16 cellular contexts compared by ENCODE assay signal in the genomic region with DNA sequence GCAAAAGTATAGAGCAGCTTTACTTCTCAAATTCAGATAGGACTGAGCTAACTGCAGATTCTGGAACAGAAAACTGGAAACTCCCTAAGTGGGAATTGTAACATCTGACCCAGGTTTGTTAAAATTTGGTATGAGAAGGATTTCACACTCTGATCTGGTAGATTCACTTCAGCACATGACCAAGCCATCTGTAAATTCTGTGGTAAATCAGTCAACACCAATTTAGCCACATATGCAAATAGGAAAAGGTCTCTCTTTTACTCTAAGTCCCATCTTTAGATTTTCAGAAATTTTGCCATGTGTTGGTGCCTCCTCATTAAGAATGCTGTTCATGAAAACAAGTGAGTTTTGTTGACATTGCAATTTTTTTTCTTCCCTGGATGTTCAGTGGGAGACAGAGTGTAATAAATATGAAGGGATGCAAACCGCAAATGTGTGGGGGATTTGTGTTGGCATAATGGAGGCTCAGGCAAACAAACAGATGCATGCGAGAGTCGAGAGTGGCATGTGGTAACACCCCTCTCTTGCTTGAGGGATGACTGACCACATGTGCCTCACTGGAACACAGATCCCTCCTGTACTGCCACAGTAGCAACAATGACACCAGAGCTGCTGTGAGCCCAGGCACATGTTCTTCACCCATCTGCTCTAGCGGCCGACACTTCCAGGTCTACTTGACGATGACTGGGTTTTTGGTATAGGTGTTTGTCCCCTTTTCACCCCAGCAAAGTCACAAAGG.
"Had no signal": no experiment of that assay in that cellular context is flagged by ENCODE, and none has a peak within 500 bp of the region (broad histone marks: within the 10 kb centered on the region; RNA-seq: fewer than 3 reads in every experiment).

No MANE protein-coding gene starts in this region.

- H3K9me3 Mint-ChIP-seq: activated naive CD4-positive, alpha-beta T cell treated with anti-CD3 and anti-CD28 coated beads, Interleukin-2, amount 10 ng/mL, durations not matched to agents 7 days and 5 days; activated T-helper 17 cell treated with anti-CD3 and anti-CD28 coated beads, Interleukin-2, amount 50 U/mL, for 72 hours; memory B cell; stimulated activated naive B cell treated with anti-CD40 and anti-IgM and Interleukin-4, amounts not matched to agents 10 μg/mL and 1 μg/mL and 100 μg/mL, for 72 hours had no signal

- H3K27ac ChIP-seq: dorsolateral prefrontal cortex, skin epidermis, tibial artery, uterus had no signal

- H3K36me3 Mint-ChIP-seq: activated naive CD4-positive, alpha-beta T cell treated with anti-CD3 and anti-CD28 coated beads, Interleukin-2, amount 10 ng/mL, durations not matched to agents 7 days and 5 days; memory B cell; natural killer cell; stimulated activated naive B cell treated with anti-CD40 and anti-IgM and Interleukin-4, amounts not matched to agents 10 μg/mL and 1 μg/mL and 100 μg/mL, for 72 hours had no signal

- H3K27ac Mint-ChIP-seq: activated naive CD4-positive, alpha-beta T cell treated with anti-CD3 and anti-CD28 coated beads, Interleukin-2, amount 10 ng/mL, durations not matched to agents 7 days and 5 days; activated T-helper 17 cell treated with anti-CD3 and anti-CD28 coated beads, Interleukin-2, amount 50 U/mL, for 72 hours; memory B cell; natural killer cell; stimulated activated naive B cell treated with anti-CD40 and anti-IgM and Interleukin-4, amounts not matched to agents 10 μg/mL and 1 μg/mL and 100 μg/mL, for 72 hours had no signal

- H3K4me3 Mint-ChIP-seq: activated naive CD4-positive, alpha-beta T cell treated with anti-CD3 and anti-CD28 coated beads, Interleukin-2, amount 10 ng/mL, durations not matched to agents 7 days and 5 days; activated T-helper 17 cell treated with anti-CD3 and anti-CD28 coated beads, Interleukin-2, amount 50 U/mL, for 72 hours; memory B cell; natural killer cell; stimulated activated naive B cell treated with anti-CD40 and anti-IgM and Interleukin-4, amounts not matched to agents 10 μg/mL and 1 μg/mL and 100 μg/mL, for 72 hours had no signal

- ATAC-seq: activated T-helper 17 cell treated with anti-CD3 and anti-CD28 coated beads, Interleukin-2, amount 50 U/mL, for 72 hours; left ventricle myocardium superior; natural killer cell; stimulated activated naive B cell treated with anti-CD40 and anti-IgM and Interleukin-4, amounts not matched to agents 10 μg/mL and 1 μg/mL and 100 μg/mL, for 72 hours had no signal

- H3K4me1 ChIP-seq: tibial artery, uterus had no signal

- DNase-seq: activated CD4-positive, alpha-beta T cell treated with anti-CD3 and anti-CD28 coated beads for 1 hour; activated CD4-positive, alpha-beta T cell treated with anti-CD3 and anti-CD28 coated beads, Interleukin-2, amount 50 U/mL, for 48 hours; activated naive CD4-positive, alpha-beta T cell treated with anti-CD3 and anti-CD28 coated beads, Interleukin-2, amount 10 ng/mL, durations not matched to agents 7 days and 5 days; dorsolateral prefrontal cortex; hippocampal formation; left ventricle myocardium superior; natural killer cell; retina; stimulated activated CD4-positive, alpha-beta T cell treated with anti-CD3 and anti-CD28 coated beads, Interleukin-15, amount 100 ng/mL, for 24 hours; stimulated activated CD4-positive, alpha-beta T cell treated with anti-CD3 and anti-CD28 coated beads, Interleukin-4, amount 100 ng/mL, for 1 hour; stimulated activated naive B cell treated with anti-CD40 and anti-IgM and Interleukin-4, amounts not matched to agents 10 μg/mL and 1 μg/mL and 100 μg/mL, for 72 hours; tibial artery; uterus had no signal

- H3K4me1 Mint-ChIP-seq: activated naive CD4-positive, alpha-beta T cell treated with anti-CD3 and anti-CD28 coated beads, Interleukin-2, amount 10 ng/mL, durations not matched to agents 7 days and 5 days; activated T-helper 17 cell treated with anti-CD3 and anti-CD28 coated beads, Interleukin-2, amount 50 U/mL, for 72 hours; memory B cell; natural killer cell; stimulated activated naive B cell treated with anti-CD40 and anti-IgM and Interleukin-4, amounts not matched to agents 10 μg/mL and 1 μg/mL and 100 μg/mL, for 72 hours had no signal

- H3K27me3 Mint-ChIP-seq: activated naive CD4-positive, alpha-beta T cell treated with anti-CD3 and anti-CD28 coated beads, Interleukin-2, amount 10 ng/mL, durations not matched to agents 7 days and 5 days had no signal

- H3K36me3 ChIP-seq: uterus had no signal

- H3K27me3 ChIP-seq: dorsolateral prefrontal cortex, tibial artery, uterus had no signal

- H3K4me3 ChIP-seq: dorsolateral prefrontal cortex, skin epidermis, tibial artery, uterus had no signal

- H3K9me3 ChIP-seq: tibial artery, uterus had no signal
